In the genomic region with DNA sequence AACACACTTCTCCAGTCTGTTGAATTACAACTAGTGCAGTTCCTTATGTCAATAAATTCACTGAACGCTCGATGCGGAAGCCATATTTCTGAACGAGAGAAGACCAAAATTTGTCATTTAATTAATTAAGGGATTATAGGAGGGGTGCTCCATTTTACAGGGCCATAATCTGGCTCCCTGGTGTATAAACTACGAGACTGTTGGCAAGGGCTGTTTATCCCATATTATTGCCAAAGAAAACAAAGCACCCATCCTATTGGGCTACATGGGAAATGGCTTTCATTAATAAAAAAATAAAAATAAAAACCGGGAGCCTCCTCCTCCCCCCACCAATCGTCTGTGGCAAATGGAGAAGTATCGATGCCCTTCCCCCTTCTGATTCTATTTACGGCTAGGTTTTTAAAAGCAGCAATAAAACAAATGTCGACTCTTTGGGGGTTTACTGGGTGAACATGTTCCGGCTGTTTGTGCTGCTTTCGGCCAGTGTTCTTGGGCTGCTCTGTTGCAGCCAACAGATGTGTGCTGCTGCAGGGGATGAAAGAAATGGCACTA, we compare ENCODE assay signal across 8 cellular contexts. TPM values are rescaled to one million over a fixed set of nuclear protein-coding genes. Genes with fewer than 3 reads are reported as not detected.
DNase-seq lines count a peak whose midpoint lies in the region; ATAC-seq and TF ChIP-seq lines count a peak whose summit lies in the region.

No MANE protein-coding gene starts in this region.

- H3K4me1 Mint-ChIP-seq in mesothelial cell of epicardium, result peaks cover 37% of the 10 kb centered on the region

- peak overlapping the region; percentile 51 for H3K4me3 Mint-ChIP-seq in mesothelial cell of epicardium

- DNase-seq in SIG-M5 treated with dmso at 0.1 percent for 504 hours (lab: John Stamatoyannopoulos, UW; ENCODE audit: unreplicated experiment) (peak; percentile 16), SIG-M5 (lab: John Stamatoyannopoulos, UW) (no peak), mesothelial cell of epicardium (ENCODE audit: low spot score in 2 of 2, unreplicated experiment in 2 of 2) (no peak), upper lobe of right lung (no peak), T-helper 1 cell (no peak)
- DNase-seq in effector CD8-positive, alpha-beta T cell (lab: John Stamatoyannopoulos, UW), result no peak

- H3K36me3 Mint-ChIP-seq in mesothelial cell of epicardium, result peaks cover 16% of the 10 kb centered on the region

- ATAC-seq in upper lobe of right lung (no peak), HG03520 (IDR thresholded peaks at IDR 0.05; ENCODE audit: unreplicated experiment) (no peak)

- H3K27me3 ChIP-seq in upper lobe of right lung, result no peaks in the 10 kb centered on the region

- peaks cover 28% of the 10 kb centered on the region for H3K4me1 ChIP-seq in upper lobe of right lung

- H3K27ac ChIP-seq in cingulate gyrus (ENCODE audit: low read depth, low read length) (peak overlapping the region; percentile 82), upper lobe of right lung (no peak overlapping the region)

- H3K36me3 ChIP-seq in upper lobe of right lung, result peaks cover 10% of the 10 kb centered on the region

- no peaks in the 10 kb centered on the region for H3K9me3 ChIP-seq in upper lobe of right lung

- peak overlapping the region; percentile 91 for H3K27ac Mint-ChIP-seq in mesothelial cell of epicardium

- peak overlapping the region; percentile 15 for H3K4me3 ChIP-seq in upper lobe of right lung

- intact Hi-C loops in upper lobe of right lung (cut with DNase I), result no loop called here

- H3K27me3 Mint-ChIP-seq in mesothelial cell of epicardium (ENCODE audit: low read depth), result no peaks in the 10 kb centered on the region

- TF ChIP-seq CTCF in mesothelial cell of epicardium (IDR thresholded peaks at IDR 0.05; ENCODE audit: unreplicated experiment), result no peak
- TF ChIP-seq CTCF in upper lobe of right lung (IDR thresholded peaks at IDR 0.05), result no peak

- no peaks in the 10 kb centered on the region for H3K9me3 Mint-ChIP-seq in mesothelial cell of epicardium

RNA-seq across cellular contexts. Expression of gene ATF7, which starts 24.8 kb away (rescaled TPM):
- total RNA-seq in mesothelial cell of epicardium (35.4 to 38.6 TPM (median 36.3 TPM) in 3 replicates), upper lobe of right lung (54.0 TPM)
